Comparison of ENCODE assay signal across 3 cellular contexts in genomic region chr15:29333261-29333660, GRCh38.
"Had no signal": no experiment of that assay in that cellular context is flagged by ENCODE, and none has a peak within 500 bp of the region (broad histone marks: within the 10 kb centered on the region; RNA-seq: fewer than 3 reads in every experiment).

No MANE protein-coding gene starts in this region.

- ATAC-seq: GM12878 had no signal

- H3K4me3 ChIP-seq: GM12878 had no signal

- DNase-seq: GDM1, GF-D8 had no signal
